ENCODE assay signal across 8 cellular contexts in the genomic region with DNA sequence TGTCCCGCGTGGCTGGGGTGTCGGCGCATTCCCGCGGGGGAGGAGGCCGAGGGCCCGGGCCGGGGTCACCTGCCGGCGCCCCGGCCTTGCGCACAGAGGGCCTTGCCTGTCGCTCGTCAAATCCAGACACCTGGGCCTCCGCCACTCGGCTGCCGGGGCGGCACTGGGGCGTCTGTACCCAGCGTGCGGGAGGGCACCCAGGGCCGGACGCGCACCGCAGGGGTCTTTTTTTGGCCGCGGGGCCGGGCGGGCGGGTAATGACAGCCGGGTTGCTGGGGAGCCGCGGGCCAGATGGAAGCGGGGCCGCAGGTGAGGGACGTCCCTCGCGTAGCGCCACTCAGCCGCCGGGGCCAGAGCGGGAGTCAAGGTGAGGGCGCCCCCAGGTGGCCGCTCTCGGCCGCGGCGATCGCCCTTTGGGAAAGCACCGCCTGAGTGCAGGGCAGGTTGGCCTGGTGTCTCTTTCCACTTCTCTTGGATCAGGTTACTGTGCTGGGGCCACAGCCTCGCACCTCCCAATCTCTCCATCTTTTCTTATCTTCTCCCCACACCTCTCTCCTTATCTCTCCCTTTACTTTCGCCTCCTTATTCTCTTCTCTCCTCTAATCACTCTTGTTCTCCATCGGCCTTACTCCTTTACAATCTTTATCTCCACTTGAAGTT. TPM values are rescaled to one million over a fixed set of nuclear protein-coding genes. Genes with fewer than 3 reads are reported as not detected.
DNase-seq lines count a peak whose midpoint lies in the region; ATAC-seq and TF ChIP-seq lines count a peak whose summit lies in the region.

No MANE protein-coding gene starts in this region.

- H3K27me3 ChIP-seq in right lobe of liver = peaks cover 0 to 9% of the 10 kb centered on the region in 2 donors

- H3K36me3 Mint-ChIP-seq in dendritic cell treated with granulocyte-macrophage colony-stimulating factor and Interleukin-4, amounts not matched to agents 40 ng/mL and 50 ng/mL, for 4 days (ENCODE audit: low read depth) = no peaks in the 10 kb centered on the region

- H3K4me1 ChIP-seq in right lobe of liver = peaks cover 0 to 15% (median 4%) of the 10 kb centered on the region in 4 donors

- H3K27me3 Mint-ChIP-seq in dendritic cell treated with granulocyte-macrophage colony-stimulating factor and Interleukin-4, amounts not matched to agents 40 ng/mL and 50 ng/mL, for 4 days = peaks cover 66% of the 10 kb centered on the region

- 16% methylated on average over 4 of the region's 54 CpGs for WGBS in right lobe of liver (ENCODE audit: insufficient coverage, low coverage, low lambda C conversion rate, missing lambda C conversion rate)

- peak overlapping the region; percentile 26 to 51 (median 36) for H3K4me3 ChIP-seq in right lobe of liver

- no peaks in the 10 kb centered on the region for H3K9me3 ChIP-seq in right lobe of liver

- H3K4me1 Mint-ChIP-seq in dendritic cell treated with granulocyte-macrophage colony-stimulating factor and Interleukin-4, amounts not matched to agents 40 ng/mL and 50 ng/mL, for 4 days (ENCODE audit: low read depth) = peaks cover 38% of the 10 kb centered on the region

- intact Hi-C loops in dendritic cell treated with granulocyte-macrophage colony-stimulating factor and Interleukin-4, amounts not matched to agents 40 ng/mL and 50 ng/mL, for 4 days (cut with micrococcal nuclease) = no loop called here
- intact Hi-C loops in right lobe of liver (cut with DNase I) = no loop called here

- no peak overlapping the region for H3K27ac Mint-ChIP-seq in dendritic cell treated with granulocyte-macrophage colony-stimulating factor and Interleukin-4, amounts not matched to agents 40 ng/mL and 50 ng/mL, for 4 days

- H3K36me3 ChIP-seq in right lobe of liver = no peaks in the 10 kb centered on the region

- H3K9me3 Mint-ChIP-seq in dendritic cell treated with granulocyte-macrophage colony-stimulating factor and Interleukin-4, amounts not matched to agents 40 ng/mL and 50 ng/mL, for 4 days = no peaks in the 10 kb centered on the region

- ATAC-seq in GM18861 (IDR thresholded peaks at IDR 0.05; ENCODE audit: unreplicated experiment) (peak; percentile 60), right lobe of liver (peak; percentile 75 to 82 (median 78)), HG03135 (IDR thresholded peaks at IDR 0.05; ENCODE audit: unreplicated experiment) (no peak)

- DNase-seq in activated CD4-positive, alpha-beta T cell treated with anti-CD3 and anti-CD28 coated beads, Interleukin-2, amount 50 U/mL, for 4 hours = peak; percentile 83 to 84
- DNase-seq in right lobe of liver (peak; percentile 80 to 87 (median 81)), NCI-H2196 treated with DMSO at 0.1 percent for 48 hours (lab: John Stamatoyannopoulos, UW; ENCODE audit: unreplicated experiment) (no peak)
- DNase-seq in stimulated activated CD4-positive, alpha-beta T cell treated with anti-CD3 and anti-CD28 coated beads, TNF-alpha, amount 100 ng/mL, for 1 hour (ENCODE audit: low read depth in 3 of 3, low spot score in 1 of 3) = peak; percentile 68 to 85 (median 72)

- H3K4me3 Mint-ChIP-seq in dendritic cell treated with granulocyte-macrophage colony-stimulating factor and Interleukin-4, amounts not matched to agents 40 ng/mL and 50 ng/mL, for 4 days = peak overlapping the region; percentile 74

- TF ChIP-seq CTCF in LNCAP (IDR thresholded peaks at IDR 0.05) (peak; percentile 62), right lobe of liver (IDR thresholded peaks at IDR 0.05) (peak; percentile 57 to 96 (median 91))

- TF ChIP-seq POLR2A in right lobe of liver (IDR thresholded peaks at IDR 0.05) = no peak

- peak overlapping the region; percentile 31 to 57 (median 55) for H3K27ac ChIP-seq in right lobe of liver

RNA-seq across cellular contexts. Expression of a gene that starts 3.5 kb away (rescaled TPM):
- 10 to 100 TPM in 1 of 6 experiments, 1 to 10 TPM in 5; 5.4 to 11.7 (median 6.3) TPM for total RNA-seq in right lobe of liver

RNA-seq across cellular contexts. Expression of a gene that starts 38.7 kb away (rescaled TPM):
- 10 to 100 TPM; 58.3 to 91.7 (median 75.8) TPM for total RNA-seq in right lobe of liver

RNA-seq across cellular contexts. Expression of a gene that starts 45.2 kb away (rescaled TPM):
- total RNA-seq in right lobe of liver = 1 to 10 TPM; 4.0 to 6.4 (median 5.2) TPM
